1 cellular context compared by ENCODE assay signal in genomic region chr2:20037660-20038059, GRCh38.
TF ChIP-seq lines count a peak whose summit lies in the region.

No MANE protein-coding gene starts in this region.

TF ChIP-seq in IMR-90, 13 proteins besides CTCF, POLR2A, EP300 and RAD21:
- no peak for TF ChIP-seq CHD1 (IDR thresholded peaks at IDR 0.05; ENCODE audit: low read depth, low read length)
- TF ChIP-seq NFE2L2 (IDR thresholded peaks at IDR 0.05; ENCODE audit: low read depth, low read length) = no peak
- no peak for TF ChIP-seq ELK1 (IDR thresholded peaks at IDR 0.05; ENCODE audit: borderline replicate concordance, low read depth, low read length)
- no peak for TF ChIP-seq USF2 (IDR thresholded peaks at IDR 0.05; ENCODE audit: low read depth, low read length)
- TF ChIP-seq FOS (IDR thresholded peaks at IDR 0.05; ENCODE audit: low read depth, low read length) = no peak
- no peak for TF ChIP-seq RCOR1 (IDR thresholded peaks at IDR 0.05; ENCODE audit: insufficient replicate concordance, low read length)
- TF ChIP-seq CEBPB (IDR thresholded peaks at IDR 0.05; ENCODE audit: low read depth, low read length) = no peak
